Comparison of ENCODE assay signal across 10 cellular contexts in the genomic region with DNA sequence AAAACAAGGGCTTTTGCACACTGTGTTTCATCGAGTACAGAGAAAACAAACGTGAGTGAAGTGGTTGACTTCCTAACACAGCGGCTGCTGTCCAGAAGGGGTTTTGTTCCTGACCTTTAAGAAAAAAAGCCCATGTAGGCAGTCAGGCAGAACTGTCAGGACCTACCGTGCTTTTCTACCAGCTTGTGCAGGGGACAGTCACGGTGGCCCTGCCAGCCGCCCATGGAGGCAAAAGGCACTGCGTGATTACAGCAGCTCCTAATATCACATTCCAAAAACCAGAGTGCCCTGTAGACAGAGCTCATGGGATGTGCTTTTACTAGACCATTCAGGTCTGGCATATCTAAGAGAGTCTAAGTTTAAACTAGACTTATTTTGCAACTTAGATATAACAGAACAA. TPM values are rescaled to one million over a fixed set of nuclear protein-coding genes. Genes with fewer than 3 reads are reported as not detected.
DNase-seq lines count a peak whose midpoint lies in the region; ATAC-seq and TF ChIP-seq lines count a peak whose summit lies in the region.
"Had no signal": no experiment of that assay in that cellular context is flagged by ENCODE, and none has a peak within 500 bp of the region (broad histone marks: within the 10 kb centered on the region; RNA-seq: fewer than 3 reads in every experiment).

No MANE protein-coding gene starts in this region.

- H3K9me3 Mint-ChIP-seq in activated naive CD4-positive, alpha-beta T cell treated with anti-CD3 and anti-CD28 coated beads, Interleukin-2, amount 50 U/mL, for 24 hours: no peaks in the 10 kb centered on the region
- no peaks in the 10 kb centered on the region for H3K9me3 Mint-ChIP-seq in memory B cell

- 29 to 32% methylated on average over 6 to 7 of the region's 7 CpGs for WGBS in thyroid gland, 2 donors

- no peaks in the 10 kb centered on the region for H3K27me3 Mint-ChIP-seq in activated naive CD4-positive, alpha-beta T cell treated with anti-CD3 and anti-CD28 coated beads, Interleukin-2, amount 50 U/mL, for 24 hours
- no peaks in the 10 kb centered on the region for H3K27me3 Mint-ChIP-seq in memory B cell

- no peak for TF ChIP-seq CTCF in OCI-LY3 (IDR thresholded peaks at IDR 0.05; ENCODE audit: low read depth, low read length)
- no peak for TF ChIP-seq CTCF in thyroid gland (IDR thresholded peaks at IDR 0.05)

- no peak overlapping the region for H2AFZ ChIP-seq in OCI-LY3 (ENCODE audit: low read depth, low read length)

- no peak for TF ChIP-seq POLR2A in thyroid gland (IDR thresholded peaks at IDR 0.05)

- no peak for ATAC-seq in memory B cell (ENCODE audit: low read depth)
- ATAC-seq in HG03565 (IDR thresholded peaks at IDR 0.05; ENCODE audit: unreplicated experiment): no peak
- ATAC-seq in HG03135 (IDR thresholded peaks at IDR 0.05; ENCODE audit: unreplicated experiment): no peak
- ATAC-seq: left lung had no signal

- H3K27ac ChIP-seq in OCI-LY3 (ENCODE audit: low read length) (peak overlapping the region; percentile 15), thyroid gland (peak overlapping the region; percentile 57 to 70 (median 60))

- DNase-seq in activated naive CD4-positive, alpha-beta T cell treated with Interleukin-2 at 50 U/mL for 16 hours: no peak
- DNase-seq in memory B cell (ENCODE audit: low spot score in 2 of 2) (no peak), thyroid gland (no peak), cerebellar nuclear complex (lab: John Stamatoyannopoulos, UW) (no peak)
- DNase-seq: left lung, nucleus accumbens had no signal

- H3K79me2 ChIP-seq in OCI-LY3 (ENCODE audit: low read length): peaks cover 75% of the 10 kb centered on the region

- H3K4me1 ChIP-seq in OCI-LY3 (ENCODE audit: low read length) (peaks cover 37% of the 10 kb centered on the region), thyroid gland (peaks cover 16% of the 10 kb centered on the region in 2 donors)

- peaks cover 95% of the 10 kb centered on the region for H4K20me1 ChIP-seq in OCI-LY3 (ENCODE audit: insufficient read depth, low read length)

- intact Hi-C loops in thyroid gland (cut with DNase I): no loop called here

- H3K4me1 Mint-ChIP-seq in activated naive CD4-positive, alpha-beta T cell treated with anti-CD3 and anti-CD28 coated beads, Interleukin-2, amount 50 U/mL, for 24 hours: peaks cover 88% of the 10 kb centered on the region
- peaks cover 12% of the 10 kb centered on the region for H3K4me1 Mint-ChIP-seq in memory B cell

- H3K4me3 Mint-ChIP-seq in activated naive CD4-positive, alpha-beta T cell treated with anti-CD3 and anti-CD28 coated beads, Interleukin-2, amount 50 U/mL, for 24 hours: peak overlapping the region; percentile 69
- no peak overlapping the region for H3K4me3 Mint-ChIP-seq in memory B cell

- no peak overlapping the region for H3K4me3 ChIP-seq in OCI-LY3 (ENCODE audit: low read length)
- no peak overlapping the region for H3K4me3 ChIP-seq in thyroid gland (replicated peaks in 1 of 3)
- H3K4me3 ChIP-seq: left lung had no signal

- H3K9ac ChIP-seq in OCI-LY3 (ENCODE audit: low read length): no peak overlapping the region

- H3K36me3 ChIP-seq in OCI-LY3 (replicated peaks; ENCODE audit: low read depth, low read length) (peaks cover 89% of the 10 kb centered on the region), thyroid gland (peaks cover 28 to 35% of the 10 kb centered on the region in 2 donors)

- peaks cover 47% of the 10 kb centered on the region for H3K36me3 Mint-ChIP-seq in activated naive CD4-positive, alpha-beta T cell treated with anti-CD3 and anti-CD28 coated beads, Interleukin-2, amount 50 U/mL, for 24 hours
- peaks cover 39% of the 10 kb centered on the region for H3K36me3 Mint-ChIP-seq in memory B cell

- H3K9me3 ChIP-seq in OCI-LY3 (ENCODE audit: insufficient read depth, low read length) (no peaks in the 10 kb centered on the region), thyroid gland (no peaks in the 10 kb centered on the region)
- H3K9me3 ChIP-seq: left lung had no signal

- H3K4me2 ChIP-seq in OCI-LY3 (ENCODE audit: low read length): no peak overlapping the region

- H3K27ac Mint-ChIP-seq in activated naive CD4-positive, alpha-beta T cell treated with anti-CD3 and anti-CD28 coated beads, Interleukin-2, amount 50 U/mL, for 24 hours: peak overlapping the region; percentile 87
- H3K27ac Mint-ChIP-seq in memory B cell: peak overlapping the region; percentile 75

- H3K27me3 ChIP-seq in OCI-LY3 (ENCODE audit: low read depth, low read length) (no peaks in the 10 kb centered on the region), thyroid gland (no peaks in the 10 kb centered on the region)
- H3K27me3 ChIP-seq: left lung had no signal

RNA-seq across cellular contexts. Expression of a gene that starts 12.2 kb away (rescaled TPM):
- total RNA-seq in thyroid gland: 1 to 10 TPM; 5.9 to 7.8 (median 7.3) TPM
